Comparison of ENCODE assay signal across 12 cellular contexts in the genomic region with DNA sequence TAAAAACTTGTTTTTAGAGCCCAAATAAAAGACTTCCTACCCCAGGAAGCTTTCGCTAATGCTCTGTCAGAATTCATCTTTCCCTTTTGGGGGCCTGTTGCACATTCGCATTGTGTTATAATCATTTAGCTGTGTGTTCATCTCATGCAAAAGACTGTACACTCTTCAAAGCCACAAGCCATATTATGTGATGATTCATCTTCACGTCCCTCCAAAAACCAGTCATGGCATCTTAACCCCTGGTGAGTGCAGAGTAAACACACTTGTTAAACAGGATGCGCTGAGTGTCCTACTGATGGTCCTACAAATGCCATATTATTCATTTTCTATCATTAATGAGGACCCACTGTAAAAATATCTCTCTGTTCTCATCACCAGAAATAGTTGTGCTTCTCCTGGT.
DNase-seq lines count a peak whose midpoint lies in the region; ATAC-seq and TF ChIP-seq lines count a peak whose summit lies in the region.
"Had no signal": no experiment of that assay in that cellular context is flagged by ENCODE, and none has a peak within 500 bp of the region (broad histone marks: within the 10 kb centered on the region; RNA-seq: fewer than 3 reads in every experiment).

No MANE protein-coding gene starts in this region.

- H2AFZ ChIP-seq in GM23248, result no peak overlapping the region

- TF ChIP-seq CTCF in fibroblast of villous mesenchyme (IDR thresholded peaks at IDR 0.05; ENCODE audit: insufficient read depth, low read depth, low read length), result no peak
- no peak for TF ChIP-seq CTCF in left lung (IDR thresholded peaks at IDR 0.05)
- TF ChIP-seq CTCF in progenitor cell of endocrine pancreas (IDR thresholded peaks at IDR 0.05; ENCODE audit: unreplicated experiment), result no peak

- no peaks in the 10 kb centered on the region for H3K9me3 Mint-ChIP-seq in progenitor cell of endocrine pancreas (ENCODE audit: low read depth)
- H3K9me3 Mint-ChIP-seq: activated T-cell treated with anti-CD3 and anti-CD28 coated beads, Interleukin-2, amount 50 U/mL, for 4 hours had no signal

- H3K4me1 ChIP-seq in GM23248 (ENCODE audit: insufficient read depth) (peaks cover 64% of the 10 kb centered on the region), SJSA1 (replicated peaks) (peaks cover 61% of the 10 kb centered on the region), HAP-1 (peaks cover 10% of the 10 kb centered on the region), left lung (peaks cover 0 to 8% of the 10 kb centered on the region in 2 donors)
- H3K4me1 ChIP-seq: BE2C had no signal

- H3K27me3 ChIP-seq in GM23248 (replicated peaks; ENCODE audit: insufficient read depth) (no peaks in the 10 kb centered on the region), SJSA1 (replicated peaks) (no peaks in the 10 kb centered on the region), HAP-1 (ENCODE audit: low read depth) (no peaks in the 10 kb centered on the region), left lung (no peaks in the 10 kb centered on the region)
- H3K27me3 ChIP-seq: BE2C had no signal

- peaks cover 21% of the 10 kb centered on the region for H3K4me1 Mint-ChIP-seq in progenitor cell of endocrine pancreas (ENCODE audit: low read depth)

- intact Hi-C loops in left lung (cut with DNase I), result no loop called here

- no peaks in the 10 kb centered on the region for H3K9me2 ChIP-seq in GM23248 (ENCODE audit: insufficient read depth)

- WGBS in GM23248 (ENCODE audit: low coverage in 1 of 2, low lambda C conversion rate in 2 of 2, missing lambda C conversion rate in 2 of 2), 2 experiments, result 33 to 37% methylated on average over 4 of the region's 4 CpGs

- H3K27ac ChIP-seq in GM23248, result peak overlapping the region; percentile 24; the same call in 1 of the 2 replicates
- 0 out of 2 replicates have a peak overlapping the region, but pooled peaks have one; percentile 15 for H3K27ac ChIP-seq in SJSA1
- no peak overlapping the region for H3K27ac ChIP-seq in left lung
- H3K27ac ChIP-seq: epithelial cell of prostate had no signal

- peaks cover 44% of the 10 kb centered on the region for H3K36me3 Mint-ChIP-seq in progenitor cell of endocrine pancreas (ENCODE audit: insufficient read depth)

- H3K9ac ChIP-seq in GM23248, result no peak overlapping the region

- H3K4me3 ChIP-seq in GM23248 (no peak overlapping the region), SJSA1 (no peak overlapping the region), fibroblast of villous mesenchyme (ENCODE audit: low read depth, low read length) (no peak overlapping the region), HAP-1 (no peak overlapping the region), left lung (no peak overlapping the region)

- H3F3A ChIP-seq in GM23248 (ENCODE audit: insufficient read depth), result peaks cover 43% of the 10 kb centered on the region

- H3K36me3 ChIP-seq in GM23248 (ENCODE audit: low read depth) (no peaks in the 10 kb centered on the region), SJSA1 (no peaks in the 10 kb centered on the region), HAP-1 (replicated peaks) (no peaks in the 10 kb centered on the region), left lung (no peaks in the 10 kb centered on the region)
- H3K36me3 ChIP-seq: BE2C had no signal

- no peaks in the 10 kb centered on the region for H4K20me1 ChIP-seq in GM23248 (ENCODE audit: insufficient read depth)

- H3K9me3 ChIP-seq in GM23248 (ENCODE audit: low read depth) (no peaks in the 10 kb centered on the region), SJSA1 (replicated peaks) (no peaks in the 10 kb centered on the region), HAP-1 (no peaks in the 10 kb centered on the region), left lung (no peaks in the 10 kb centered on the region)
- H3K9me3 ChIP-seq: BE2C had no signal

- no peak overlapping the region for H3K27ac Mint-ChIP-seq in progenitor cell of endocrine pancreas

- peak; percentile 72 for DNase-seq in AG08395 (ENCODE audit: low spot score)
- DNase-seq in GM23248, result peak; percentile 91
- DNase-seq in SJSA1 (ENCODE audit: low read depth in 1 of 2, low spot score in 2 of 2), result peak; percentile 70 to 84
- peak; percentile 74 for DNase-seq in fibroblast of villous mesenchyme (ENCODE audit: low read depth)
- DNase-seq in HAP-1 (ENCODE audit: low spot score in 2 of 2), result no peak
- DNase-seq in left lung, result no peak
- no peak for DNase-seq in progenitor cell of endocrine pancreas (ENCODE audit: low spot score, unreplicated experiment)
- DNase-seq: activated T-cell treated with anti-CD3 and anti-CD28 coated beads, Interleukin-2, amount 50 U/mL, for 4 hours; BE2C; retina had no signal

- no peaks in the 10 kb centered on the region for H3K27me3 Mint-ChIP-seq in progenitor cell of endocrine pancreas

- in situ Hi-C loops in GM23248 (cut with MboI), result no loop called here
- in situ Hi-C loops in HAP-1 (cut with MboI; ENCODE audit: low sequenced_read_pairs), result no loop called here

- H3K79me2 ChIP-seq in GM23248 (ENCODE audit: insufficient read depth), result no peaks in the 10 kb centered on the region

- ATAC-seq in left lung, result no peak
- ATAC-seq in GM21825 (IDR thresholded peaks at IDR 0.05; ENCODE audit: unreplicated experiment), result no peak
- ATAC-seq: activated T-cell treated with anti-CD3 and anti-CD28 coated beads, Interleukin-2, amount 50 U/mL, for 4 hours had no signal

- H3K4me2 ChIP-seq in GM23248 (ENCODE audit: unreplicated experiment), result peak overlapping the region; percentile 28

- H3K4me3 Mint-ChIP-seq in progenitor cell of endocrine pancreas (ENCODE audit: low read depth), result no peak overlapping the region
- H3K4me3 Mint-ChIP-seq: activated T-cell treated with anti-CD3 and anti-CD28 coated beads, Interleukin-2, amount 50 U/mL, for 4 hours had no signal

Comparison
In these comparisons a context has a peak if more than half of its experiments do, and no peak if none do; other contexts are left out.
1. DNase-seq: peak in AG08395 (single experiment), GM23248 (single experiment), SJSA1 (2 of 2) and fibroblast of villous mesenchyme (single experiment); none in HAP-1 (0 of 2), left lung (0 of 2) and progenitor cell of endocrine pancreas (single experiment).
2. H3K27ac ChIP-seq: peak in GM23248 (single experiment) and SJSA1 (single experiment); none in left lung (0 of 2).